9 cellular contexts compared by ENCODE assay signal in the genomic region with DNA sequence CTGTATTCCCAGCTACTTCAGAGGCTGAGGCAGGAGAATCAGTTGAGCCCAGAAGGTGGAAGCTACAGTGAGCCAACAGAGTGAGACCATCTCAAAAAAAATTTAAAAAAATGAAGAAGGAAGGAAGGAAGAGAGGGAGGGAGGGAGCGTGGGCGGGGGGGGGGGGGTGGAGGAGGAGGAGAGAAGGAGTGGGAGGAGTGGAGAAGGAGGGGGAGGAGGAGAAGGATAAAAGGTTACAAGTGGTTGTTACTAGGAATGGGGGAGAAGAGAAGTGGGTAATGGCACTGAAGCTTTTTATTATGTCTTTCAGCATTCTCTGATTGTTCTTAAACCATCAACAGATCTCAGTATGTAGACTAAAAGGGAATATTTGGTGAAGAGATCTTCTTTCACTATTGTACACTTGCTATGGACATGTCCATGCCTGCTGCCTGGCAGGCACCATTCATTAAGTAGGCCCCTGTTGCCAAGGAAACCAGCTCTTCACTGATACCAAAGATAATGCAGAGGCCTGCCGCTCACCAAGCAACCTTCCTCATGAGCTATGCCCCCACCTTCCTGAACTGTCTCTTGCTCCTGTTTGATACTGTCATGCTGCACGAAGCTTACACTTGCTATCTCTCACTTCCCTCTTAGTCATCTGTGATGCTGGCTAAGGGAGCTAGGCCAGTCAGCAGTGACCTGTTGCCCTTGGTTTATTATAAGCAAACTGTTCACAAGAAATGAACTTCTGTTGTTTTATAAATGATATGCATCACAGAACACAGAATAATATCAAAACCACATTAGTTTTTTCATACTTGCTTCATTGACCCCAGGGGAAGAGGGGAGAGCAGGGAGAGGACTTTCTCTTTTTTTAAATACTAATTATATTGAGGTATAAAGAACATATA. TPM values are rescaled to one million over a fixed set of nuclear protein-coding genes. Genes with fewer than 3 reads are reported as not detected.
DNase-seq lines count a peak whose midpoint lies in the region; ATAC-seq and TF ChIP-seq lines count a peak whose summit lies in the region.
"Had no signal": no experiment of that assay in that cellular context is flagged by ENCODE, and none has a peak within 500 bp of the region (broad histone marks: within the 10 kb centered on the region; RNA-seq: fewer than 3 reads in every experiment).

No MANE protein-coding gene starts in this region.

- H3K4me3 Mint-ChIP-seq in T-cell: no peak overlapping the region

- H3K27ac ChIP-seq in aorta (ENCODE audit: low read depth in 1 of 2, low read length in 2 of 2): no peak overlapping the region
- H3K27ac ChIP-seq: gastrocnemius medialis had no signal

- H3K36me3 ChIP-seq in mucosa of descending colon (ENCODE audit: low read depth) (no peaks in the 10 kb centered on the region), aorta (ENCODE audit: control insufficient read depth in 1 of 2, insufficient read depth in 2 of 2, low read length in 1 of 2) (peaks cover 0 to 3% of the 10 kb centered on the region in 2 donors)
- H3K36me3 ChIP-seq: gastrocnemius medialis had no signal

- CTCF ChIA-PET in T-cell (lab: Charles Lee): interaction anchor here (0.6 to 1.6 kb wide), 4 partner anchors 11 to 179 kb away, joined by 3 to 8 read pairs (median 7); no protein-coding TSS in a partner anchor

- intact Hi-C loops in mucosa of descending colon (cut with DNase I, micrococcal nuclease): loop anchor here in 1 of 2 donors (10.0 kb wide), 1 partner anchor 245 kb away; no protein-coding TSS in a partner anchor
- intact Hi-C loops in aorta (cut with DNase I): no loop called here

- H3K36me3 Mint-ChIP-seq in T-cell: peaks cover 9% of the 10 kb centered on the region

- POLR2A ChIA-PET in T-cell (lab: Charles Lee): interaction anchor here (0.5 to 1.1 kb wide), 4 partner anchors 19 to 392 kb away, joined by 3 to 8 read pairs (median 4); partner anchors contain the start of genes EPM2AIP1 (in 1 of the 2) and MLH1 (in 1 of the 2)

- DNase-seq in AG08396 (ENCODE audit: low spot score): peak; percentile 79
- peak; percentile 84 for DNase-seq in NCI-H1436 (lab: John Stamatoyannopoulos, UW)
- peak in 25 of 34 experiments; percentile 6 to 47 (median 23) for DNase-seq in T-cell
- DNase-seq in dermis blood vessel endothelial cell: peak; percentile 53
- no peak for DNase-seq in mucosa of descending colon
- no peak for DNase-seq in aorta
- DNase-seq: gastrocnemius medialis had no signal

- ATAC-seq in GM18520 (IDR thresholded peaks at IDR 0.05; ENCODE audit: unreplicated experiment) (peak; percentile 99), HG02885 (IDR thresholded peaks at IDR 0.05; ENCODE audit: poor library complexity, unreplicated experiment) (peak; percentile 100), T-cell (replicated peaks in 1 of 4) (peak; percentile 85 to 93 (median 90)), mucosa of descending colon (peak; percentile 73), aorta (ENCODE audit: low FRiP score) (no peak)

- H3K27me3 Mint-ChIP-seq in T-cell: no peaks in the 10 kb centered on the region

- no peak for TF ChIP-seq CTCF in mucosa of descending colon (IDR thresholded peaks at IDR 0.05)

- no peaks in the 10 kb centered on the region for H3K9me3 Mint-ChIP-seq in T-cell

- H3K27ac Mint-ChIP-seq in T-cell: peak overlapping the region; percentile 77 to 80

- peaks cover 17 to 29% (median 24%) of the 10 kb centered on the region in 3 donors for H3K4me1 Mint-ChIP-seq in T-cell

- H3K4me3 ChIP-seq in mucosa of descending colon (no peak overlapping the region), aorta (ENCODE audit: low read length in 2 of 2) (no peak overlapping the region)
- H3K4me3 ChIP-seq: gastrocnemius medialis had no signal

- H3K27me3 ChIP-seq in aorta (ENCODE audit: control insufficient read depth in 1 of 2, insufficient read depth in 2 of 2, low read length in 1 of 2): no peaks in the 10 kb centered on the region
- H3K27me3 ChIP-seq: gastrocnemius medialis had no signal

- 66% methylated on average over 3 to 4 of the region's 4 CpGs for WGBS in aorta, 2 donors

- H3K4me1 ChIP-seq in mucosa of descending colon (ENCODE audit: low read depth) (no peaks in the 10 kb centered on the region), aorta (ENCODE audit: control insufficient read depth in 1 of 2, insufficient read depth in 2 of 2, low read length in 2 of 2) (no peaks in the 10 kb centered on the region)
- H3K4me1 ChIP-seq: gastrocnemius medialis had no signal

- H3K9me3 ChIP-seq in mucosa of descending colon (no peaks in the 10 kb centered on the region), aorta (ENCODE audit: control insufficient read depth, low read length) (peaks cover 1% of the 10 kb centered on the region)
- H3K9me3 ChIP-seq: gastrocnemius medialis had no signal

RNA-seq across cellular contexts. Expression of gene EPM2AIP1, which starts 23.1 kb away (rescaled TPM):
- total RNA-seq in T-cell (10 to 100 TPM; 27.0 to 36.3 (median 29.3) TPM), dermis blood vessel endothelial cell (14.2 and 15.7 TPM in 2 replicates), mucosa of descending colon (10 to 100 TPM in 2 of 3 donors, 1 to 10 TPM in 1; 9.9 to 21.2 (median 13.6) TPM), aorta (10 to 100 TPM; 20.5 to 21.0 TPM)
- polyA plus RNA-seq in aorta: 10 to 100 TPM in 1 of 2 donors, 1 to 10 TPM in 1; 2.5 to 10.4 TPM

RNA-seq across cellular contexts. Expression of gene MLH1, which starts 23.5 kb away (rescaled TPM):
- total RNA-seq in T-cell (10 to 100 TPM; 24.7 to 32.4 (median 28.6) TPM), dermis blood vessel endothelial cell (33.2 and 41.4 TPM in 2 replicates), mucosa of descending colon (10 to 100 TPM; 15.4 to 25.9 (median 23.7) TPM), aorta (10 to 100 TPM; 26.0 to 28.0 TPM)
- 10 to 100 TPM; 19.5 to 21.9 TPM for polyA plus RNA-seq in aorta

RNA-seq across cellular contexts. Expression of gene TRANK1, which starts 24.9 kb away (rescaled TPM):
- total RNA-seq in T-cell (100 to 1,000 TPM in 3 of 5 donors, 10 to 100 TPM in 2; 96.0 to 160 (median 127) TPM), dermis blood vessel endothelial cell (13.6 and 13.9 TPM in 2 replicates), mucosa of descending colon (100 to 1,000 TPM in 1 of 3 donors, 10 to 100 TPM in 2; 78.6 to 163 (median 97.3) TPM), aorta (10 to 100 TPM; 24.9 to 47.1 TPM)
- 10 to 100 TPM in 1 of 2 donors, 1 to 10 TPM in 1; 5.0 to 40.9 TPM for polyA plus RNA-seq in aorta

Comparison
In these comparisons a context has a peak if more than half of its experiments do, and no peak if none do; other contexts are left out.
1. DNase-seq: peak in AG08396 (single experiment), NCI-H1436 (single experiment), T-cell (25 of 34) and dermis blood vessel endothelial cell (single experiment); none in mucosa of descending colon (0 of 3) and aorta (0 of 2).